ENCODE assay signal across 21 cellular contexts in the genomic region with DNA sequence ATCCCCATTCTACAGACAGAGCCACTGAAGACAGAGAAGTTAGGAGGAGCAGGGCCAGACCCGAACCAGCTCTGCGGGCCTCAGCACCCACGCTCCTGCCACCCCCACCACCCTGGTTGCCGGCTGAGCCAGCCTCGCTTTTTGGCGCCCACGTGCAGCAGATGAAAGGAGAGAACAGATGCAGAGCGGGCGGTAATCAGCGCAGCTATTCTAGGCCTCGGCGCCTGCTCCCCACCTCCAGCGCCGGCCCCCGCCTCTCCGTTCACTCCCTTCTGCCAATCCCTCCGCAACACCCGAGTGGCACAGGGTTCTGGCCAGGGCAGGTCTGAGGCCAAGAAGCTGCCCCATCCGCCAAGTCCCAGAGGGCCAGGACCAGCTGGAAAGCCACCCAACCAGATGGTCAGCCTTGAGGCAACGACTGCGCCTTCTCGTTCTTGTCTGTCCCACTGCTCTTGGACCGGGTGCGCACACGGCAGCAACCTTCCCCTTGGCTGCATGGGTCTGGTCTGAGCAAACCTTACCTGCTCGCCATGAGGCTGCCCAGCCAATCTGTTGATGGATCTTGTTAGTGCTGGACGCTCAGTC. TPM values are rescaled to one million over a fixed set of nuclear protein-coding genes. Genes with fewer than 3 reads are reported as not detected.
DNase-seq lines count a peak whose midpoint lies in the region; ATAC-seq and TF ChIP-seq lines count a peak whose summit lies in the region.
"Had no signal": no experiment of that assay in that cellular context is flagged by ENCODE, and none has a peak within 500 bp of the region (broad histone marks: within the 10 kb centered on the region; RNA-seq: fewer than 3 reads in every experiment).

No MANE protein-coding gene starts in this region.

- H2BK5ac ChIP-seq in mesendoderm (ENCODE audit: low read length): no peak overlapping the region

- H2BK15ac ChIP-seq in mesendoderm (replicated peaks; ENCODE audit: low read depth): no peak overlapping the region

- no CpG with 5 or more reads among the region's 27 CpGs for WGBS in mesendoderm (ENCODE audit: extremely low coverage, insufficient coverage, low lambda C conversion rate)

- H3K18ac ChIP-seq in mesendoderm (ENCODE audit: low read length): no peak overlapping the region

- CTCF ChIA-PET in HEK293 (lab: Yijun Ruan, JAX): interaction anchor here (0.7 to 3.6 kb wide), 3 partner anchors 9 to 51 kb away, joined by 3 to 25 read pairs (median 23); no protein-coding TSS in a partner anchor

- H3K79me1 ChIP-seq in mesendoderm (ENCODE audit: low read length): no peaks in the 10 kb centered on the region

- H3K9me3 ChIP-seq in HEK293 (ENCODE audit: control insufficient read depth, insufficient read depth, low read depth, low read length): no peaks in the 10 kb centered on the region
- H3K9me3 ChIP-seq: Peyer's patch, SK-N-SH had no signal

- ATAC-seq in HG03521 (IDR thresholded peaks at IDR 0.05; ENCODE audit: unreplicated experiment): no peak
- ATAC-seq: HepG2 had no signal

- H3K4me3 ChIP-seq in HEK293 (ENCODE audit: low read depth, low read length): no peak overlapping the region
- H3K4me3 ChIP-seq in mesendoderm (ENCODE audit: low read length): no peak overlapping the region
- H3K4me3 ChIP-seq: GM23248, Peyer's patch had no signal

- DNase-seq in G401 (ENCODE audit: low spot score): peak; percentile 45
- DNase-seq in posterior cingulate gyrus: peak in 8 of 10 donors; percentile 62 to 96 (median 76)
- DNase-seq in midbrain (lab: John Stamatoyannopoulos, UW): no peak
- DNase-seq in mesendoderm: no peak
- DNase-seq: AML-193; CD4-positive, CD25-positive, alpha-beta regulatory T cell; COR-L47; GF-D8; GM23248; HCEC 1CT; KG1; NCI-H1105 treated with DMSO at 0.1 percent for 48 hours; NCI-H1694 treated with DMSO at 0.1 percent for 48 hours; NK-92 treated with Interleukin-12 subunit alpha and Interleukin-12 subunit beta, amount 100 ng/mL, for 24 hours; Peyer's patch; SHP77; SK-N-SH had no signal

- H3K4me2 ChIP-seq in mesendoderm (ENCODE audit: low read length): no peak overlapping the region
- H3K4me2 ChIP-seq: SK-N-SH had no signal

- H2BK120ac ChIP-seq in mesendoderm (ENCODE audit: low read depth, low read length): no peak overlapping the region

- H3K4ac ChIP-seq in mesendoderm (ENCODE audit: low read depth, low read length): no peak overlapping the region

- intact Hi-C loops in posterior cingulate gyrus (cut with DNase I): no loop called here

- POLR2A ChIA-PET in HEK293 (lab: Yijun Ruan, JAX): no interaction called here

- H3K23ac ChIP-seq in mesendoderm (ENCODE audit: low read length): no peak overlapping the region

- H3K27ac ChIP-seq in HEK293 (ENCODE audit: extremely low read depth, low read depth, low read length) (no peak overlapping the region), cingulate gyrus (ENCODE audit: low read depth, low read length) (peak overlapping the region; percentile 60), mesendoderm (ENCODE audit: low read depth, low read length) (no peak overlapping the region)
- H3K27ac ChIP-seq: GM23248, Peyer's patch had no signal

- H3K36me3 ChIP-seq in HEK293 (ENCODE audit: control insufficient read depth in 2 of 2, insufficient read depth in 1 of 2, low read length in 2 of 2) (peaks cover 0 to 23% of the 10 kb centered on the region in 2 experiments; a peak in 1 of 3 replicates), mesendoderm (ENCODE audit: control insufficient read depth, insufficient read depth, low read length) (no peaks in the 10 kb centered on the region)

- no peak overlapping the region for H4K5ac ChIP-seq in mesendoderm (ENCODE audit: low read length)

- H3K56ac ChIP-seq in mesendoderm (ENCODE audit: low read length): no peak overlapping the region

- TF ChIP-seq CTCF in HEK293 (tag by site-specific recombination; IDR thresholded peaks at IDR 0.05): no peak

- in situ Hi-C loops in G401 (cut with HindIII; ENCODE audit: low sequenced_read_pairs): no loop called here

- no peaks in the 10 kb centered on the region for H3K79me2 ChIP-seq in mesendoderm (ENCODE audit: control insufficient read depth, insufficient read depth, low read length)

- no peaks in the 10 kb centered on the region for H3K4me1 ChIP-seq in HEK293 (ENCODE audit: control insufficient read depth, insufficient read depth, low read length)
- no peaks in the 10 kb centered on the region for H3K4me1 ChIP-seq in mesendoderm (ENCODE audit: control insufficient read depth, low read depth, low read length)
- H3K4me1 ChIP-seq: Peyer's patch had no signal

- no peak overlapping the region for H3K9ac ChIP-seq in mesendoderm (ENCODE audit: low read length)
- H3K9ac ChIP-seq: GM23248, SK-N-SH had no signal

- no peaks in the 10 kb centered on the region for H3K27me3 ChIP-seq in mesendoderm (ENCODE audit: insufficient read depth, low read length, poor library complexity)
- H3K27me3 ChIP-seq: Peyer's patch had no signal

- no peak overlapping the region for H2AK5ac ChIP-seq in mesendoderm (ENCODE audit: low read length)

- H4K8ac ChIP-seq in mesendoderm (ENCODE audit: low read depth, low read length): no peak overlapping the region

TF ChIP-seq in HEK293, 187 proteins besides CTCF, POLR2A, EP300 and RAD21:
- TF ChIP-seq EGR2 (tag by site-specific recombination; IDR thresholded peaks at IDR 0.05; ENCODE audit: low read depth) (peak; percentile 87), ZFHX2 (tag by site-specific recombination; conservative IDR thresholded peaks at IDR 0.05) (peak; percentile 72), ZNF785 (tag by site-specific recombination; IDR thresholded peaks at IDR 0.05) (no peak)

RNA-seq across cellular contexts. Expression of a gene that starts 16.8 kb away (rescaled TPM):
- 17.9 and 30.9 TPM in 2 replicates for total RNA-seq in G401 (2014; rRNA removed; shearing (Covaris generic))
- 6.0 TPM for polyA plus RNA-seq in mesendoderm (2013, experiment 1 of 2)
- polyA plus RNA-seq in mesendoderm (2013, experiment 2 of 2): 6.0 TPM

RNA-seq across cellular contexts. Expression of a gene that starts 21.4 kb away (rescaled TPM):
- total RNA-seq in G401 (2014; rRNA removed; shearing (Covaris generic)): 19.4 and 23.9 TPM in 2 replicates
- polyA plus RNA-seq in mesendoderm (2013, experiment 1 of 2): 5.8 TPM
- 5.7 TPM for polyA plus RNA-seq in mesendoderm (2013, experiment 2 of 2)

Comparison
In these comparisons a context has a peak if more than half of its experiments do, and no peak if none do; other contexts are left out.
1. DNase-seq: peak in G401 (single experiment) and posterior cingulate gyrus (8 of 10); none in midbrain (single experiment) and mesendoderm (single experiment).